10 cellular contexts compared by ENCODE assay signal in genomic region chr6:62367601-62368000, GRCh38.
DNase-seq lines count a peak whose midpoint lies in the region; ATAC-seq and TF ChIP-seq lines count a peak whose summit lies in the region.
"Had no signal": no experiment of that assay in that cellular context is flagged by ENCODE, and none has a peak within 500 bp of the region (broad histone marks: within the 10 kb centered on the region; RNA-seq: fewer than 3 reads in every experiment).

No MANE protein-coding gene starts in this region.

- ATAC-seq in HG02840 (IDR thresholded peaks at IDR 0.05; ENCODE audit: low FRiP score, unreplicated experiment): peak; percentile 99
- peak; percentile 99 to 100 for ATAC-seq in stimulated activated naive B cell treated with anti-CD40 and anti-IgM and Interleukin-4, amounts not matched to agents 10 μg/mL and 1 μg/mL and 100 μg/mL, for 72 hours (replicated peaks)

- DNase-seq in NCI-H1694 treated with DMSO at 0.1 percent for 48 hours (lab: John Stamatoyannopoulos, UW) (peak; percentile 5), NCI-H1694 (lab: John Stamatoyannopoulos, UW) (no peak), KBM-7 (peak; percentile 83), NCI-H69 (lab: John Stamatoyannopoulos, UW) (no peak), HFFc6 (no peak)
- no peak for DNase-seq in stimulated activated naive B cell treated with anti-CD40 and anti-IgM and Interleukin-4, amounts not matched to agents 10 μg/mL and 1 μg/mL and 100 μg/mL, for 72 hours
- DNase-seq in activated CD4-positive, alpha-beta T cell treated with anti-CD3 and anti-CD28 coated beads, Interleukin-2, amount 10 ng/mL, durations not matched to agents 24 days and 14 days: no peak
- DNase-seq: SHP77 treated with DMSO at 0.1 percent for 48 hours had no signal

- H3K4me1 Mint-ChIP-seq in stimulated activated naive B cell treated with anti-CD40 and anti-IgM and Interleukin-4, amounts not matched to agents 10 μg/mL and 1 μg/mL and 100 μg/mL, for 72 hours: peaks cover 7 to 24% of the 10 kb centered on the region in 2 donors
- no peaks in the 10 kb centered on the region for H3K4me1 Mint-ChIP-seq in activated CD4-positive, alpha-beta T cell treated with anti-CD3 and anti-CD28 coated beads, Interleukin-2, amount 10 ng/mL, durations not matched to agents 24 days and 14 days
- H3K4me1 Mint-ChIP-seq in HFFc6 (ENCODE audit: low read depth): no peaks in the 10 kb centered on the region
- H3K4me1 Mint-ChIP-seq: central memory CD8-positive, alpha-beta T cell had no signal

- in situ Hi-C loops in KBM-7 (cut with MboI; ENCODE audit: low pct_unique_long_range_greater_than_20kb, low sequenced_read_pairs): no loop called here

- H3K27me3 Mint-ChIP-seq in stimulated activated naive B cell treated with anti-CD40 and anti-IgM and Interleukin-4, amounts not matched to agents 10 μg/mL and 1 μg/mL and 100 μg/mL, for 72 hours: no peaks in the 10 kb centered on the region
- no peaks in the 10 kb centered on the region for H3K27me3 Mint-ChIP-seq in activated CD4-positive, alpha-beta T cell treated with anti-CD3 and anti-CD28 coated beads, Interleukin-2, amount 10 ng/mL, durations not matched to agents 24 days and 14 days
- no peaks in the 10 kb centered on the region for H3K27me3 Mint-ChIP-seq in HFFc6 (ENCODE audit: insufficient read depth)
- H3K27me3 Mint-ChIP-seq: central memory CD8-positive, alpha-beta T cell had no signal

- peaks cover 5 to 13% of the 10 kb centered on the region in 2 donors for H3K9me3 Mint-ChIP-seq in stimulated activated naive B cell treated with anti-CD40 and anti-IgM and Interleukin-4, amounts not matched to agents 10 μg/mL and 1 μg/mL and 100 μg/mL, for 72 hours
- H3K9me3 Mint-ChIP-seq in activated CD4-positive, alpha-beta T cell treated with anti-CD3 and anti-CD28 coated beads, Interleukin-2, amount 10 ng/mL, durations not matched to agents 24 days and 14 days: peaks cover 3% of the 10 kb centered on the region
- H3K9me3 Mint-ChIP-seq in HFFc6: peaks cover 10% of the 10 kb centered on the region

- H3K36me3 Mint-ChIP-seq in stimulated activated naive B cell treated with anti-CD40 and anti-IgM and Interleukin-4, amounts not matched to agents 10 μg/mL and 1 μg/mL and 100 μg/mL, for 72 hours: peaks cover 6 to 8% of the 10 kb centered on the region in 2 donors
- no peaks in the 10 kb centered on the region for H3K36me3 Mint-ChIP-seq in activated CD4-positive, alpha-beta T cell treated with anti-CD3 and anti-CD28 coated beads, Interleukin-2, amount 10 ng/mL, durations not matched to agents 24 days and 14 days (ENCODE audit: low read depth)
- H3K36me3 Mint-ChIP-seq in HFFc6 (ENCODE audit: low read depth): no peaks in the 10 kb centered on the region

- H3K4me3 Mint-ChIP-seq in stimulated activated naive B cell treated with anti-CD40 and anti-IgM and Interleukin-4, amounts not matched to agents 10 μg/mL and 1 μg/mL and 100 μg/mL, for 72 hours: peak overlapping the region; percentile 82 to 91
- no peak overlapping the region for H3K4me3 Mint-ChIP-seq in activated CD4-positive, alpha-beta T cell treated with anti-CD3 and anti-CD28 coated beads, Interleukin-2, amount 10 ng/mL, durations not matched to agents 24 days and 14 days
- H3K4me3 Mint-ChIP-seq in HFFc6: no peak overlapping the region
- H3K4me3 Mint-ChIP-seq: central memory CD8-positive, alpha-beta T cell had no signal

- peak overlapping the region; percentile 93 for H3K27ac Mint-ChIP-seq in stimulated activated naive B cell treated with anti-CD40 and anti-IgM and Interleukin-4, amounts not matched to agents 10 μg/mL and 1 μg/mL and 100 μg/mL, for 72 hours
- no peak overlapping the region for H3K27ac Mint-ChIP-seq in activated CD4-positive, alpha-beta T cell treated with anti-CD3 and anti-CD28 coated beads, Interleukin-2, amount 10 ng/mL, durations not matched to agents 24 days and 14 days
- H3K27ac Mint-ChIP-seq in HFFc6: no peak overlapping the region

- intact Hi-C loops in activated CD4-positive, alpha-beta T cell treated with anti-CD3 and anti-CD28 coated beads, Interleukin-2, amount 10 ng/mL, durations not matched to agents 24 days and 14 days (cut with micrococcal nuclease): no loop called here

- no peak for TF ChIP-seq CTCF in HFFc6 (IDR thresholded peaks at IDR 0.05)

Comparison
In these comparisons a context has a peak if more than half of its experiments do, and no peak if none do; other contexts are left out.
1. DNase-seq: peak in NCI-H1694 treated with DMSO at 0.1 percent for 48 hours (single experiment) and KBM-7 (single experiment); none in NCI-H1694 (single experiment), stimulated activated naive B cell treated with anti-CD40 and anti-IgM and Interleukin-4, amounts not matched to agents 10 μg/mL and 1 μg/mL and 100 μg/mL, for 72 hours (single experiment), activated CD4-positive, alpha-beta T cell treated with anti-CD3 and anti-CD28 coated beads, Interleukin-2, amount 10 ng/mL, durations not matched to agents 24 days and 14 days (single experiment), NCI-H69 (single experiment) and HFFc6 (single experiment).
2. H3K4me3 Mint-ChIP-seq: peak in stimulated activated naive B cell treated with anti-CD40 and anti-IgM and Interleukin-4, amounts not matched to agents 10 μg/mL and 1 μg/mL and 100 μg/mL, for 72 hours (2 of 2); none in activated CD4-positive, alpha-beta T cell treated with anti-CD3 and anti-CD28 coated beads, Interleukin-2, amount 10 ng/mL, durations not matched to agents 24 days and 14 days (single experiment) and HFFc6 (single experiment).